In the genomic region with DNA sequence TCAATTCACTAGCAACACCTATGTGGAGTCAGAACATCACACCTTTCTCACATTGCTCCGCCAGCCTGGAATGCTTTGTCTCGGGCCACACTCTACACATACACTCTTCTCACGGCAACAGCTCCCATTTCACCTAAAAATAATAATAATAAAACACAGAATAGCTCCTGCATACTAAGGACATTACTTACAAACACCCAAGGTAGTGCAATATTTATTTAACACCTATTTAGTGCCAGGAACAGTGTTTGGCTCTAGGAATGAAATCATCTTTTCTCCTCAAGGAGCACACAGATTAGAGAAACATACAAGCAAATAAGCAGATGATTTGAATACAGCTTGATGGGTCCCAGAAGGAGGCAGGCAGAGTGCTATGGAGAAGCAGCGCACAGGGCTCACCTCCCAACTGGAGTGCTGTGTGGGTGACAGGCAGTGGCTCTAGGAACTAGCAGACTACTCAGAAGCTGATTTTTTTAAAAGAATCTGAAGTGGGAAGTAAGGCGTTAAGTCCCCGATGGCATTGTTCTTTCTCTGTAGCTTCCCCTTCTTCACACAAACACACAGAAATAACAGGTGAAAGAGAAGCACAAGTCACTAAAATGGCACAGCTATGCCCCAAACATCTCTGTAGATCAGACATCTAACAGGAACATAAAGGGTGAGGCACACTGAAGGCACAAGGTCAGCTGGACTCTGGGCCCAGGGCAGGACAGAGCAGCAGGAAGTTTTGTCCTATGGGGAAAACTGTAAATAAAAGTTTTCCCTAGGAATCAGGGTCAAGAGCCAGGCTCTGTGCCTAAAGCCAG, we compare ENCODE assay signal across 1 cellular context.
TF ChIP-seq lines count a peak whose summit lies in the region.

No MANE protein-coding gene starts in this region.

TF ChIP-seq in HepG2, 621 proteins besides CTCF, POLR2A, EP300 and RAD21 (continued from another document and continues in another):
- TF ChIP-seq, protein P1, sequence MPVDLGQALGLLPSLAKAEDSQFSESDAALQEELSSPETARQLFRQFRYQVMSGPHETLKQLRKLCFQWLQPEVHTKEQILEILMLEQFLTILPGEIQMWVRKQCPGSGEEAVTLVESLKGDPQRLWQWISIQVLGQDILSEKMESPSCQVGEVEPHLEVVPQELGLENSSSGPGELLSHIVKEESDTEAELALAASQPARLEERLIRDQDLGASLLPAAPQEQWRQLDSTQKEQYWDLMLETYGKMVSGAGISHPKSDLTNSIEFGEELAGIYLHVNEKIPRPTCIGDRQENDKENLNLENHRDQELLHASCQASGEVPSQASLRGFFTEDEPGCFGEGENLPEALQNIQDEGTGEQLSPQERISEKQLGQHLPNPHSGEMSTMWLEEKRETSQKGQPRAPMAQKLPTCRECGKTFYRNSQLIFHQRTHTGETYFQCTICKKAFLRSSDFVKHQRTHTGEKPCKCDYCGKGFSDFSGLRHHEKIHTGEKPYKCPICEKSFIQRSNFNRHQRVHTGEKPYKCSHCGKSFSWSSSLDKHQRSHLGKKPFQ (CRISPR knock-in tag; IDR thresholded peaks at IDR 0.05; ENCODE audit: insufficient replicate concordance) = no peak
- TF ChIP-seq DMAP1 (CRISPR knock-in tag; IDR thresholded peaks at IDR 0.05) = no peak
- no peak for TF ChIP-seq ZNF451 (CRISPR knock-in tag; IDR thresholded peaks at IDR 0.05)
- TF ChIP-seq ZMYM3 (CRISPR knock-in tag; IDR thresholded peaks at IDR 0.05) = peak; percentile 57
- peak; percentile 55 for TF ChIP-seq NR2F2 (IDR thresholded peaks at IDR 0.05; ENCODE audit: borderline replicate concordance, low read depth)
- TF ChIP-seq, protein P2, sequence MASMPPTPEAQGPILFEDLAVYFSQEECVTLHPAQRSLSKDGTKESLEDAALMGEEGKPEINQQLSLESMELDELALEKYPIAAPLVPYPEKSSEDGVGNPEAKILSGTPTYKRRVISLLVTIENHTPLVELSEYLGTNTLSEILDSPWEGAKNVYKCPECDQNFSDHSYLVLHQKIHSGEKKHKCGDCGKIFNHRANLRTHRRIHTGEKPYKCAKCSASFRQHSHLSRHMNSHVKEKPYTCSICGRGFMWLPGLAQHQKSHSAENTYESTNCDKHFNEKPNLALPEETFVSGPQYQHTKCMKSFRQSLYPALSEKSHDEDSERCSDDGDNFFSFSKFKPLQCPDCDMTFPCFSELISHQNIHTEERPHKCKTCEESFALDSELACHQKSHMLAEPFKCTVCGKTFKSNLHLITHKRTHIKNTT (CRISPR knock-in tag; IDR thresholded peaks at IDR 0.05) = no peak
- TF ChIP-seq, protein P3, sequence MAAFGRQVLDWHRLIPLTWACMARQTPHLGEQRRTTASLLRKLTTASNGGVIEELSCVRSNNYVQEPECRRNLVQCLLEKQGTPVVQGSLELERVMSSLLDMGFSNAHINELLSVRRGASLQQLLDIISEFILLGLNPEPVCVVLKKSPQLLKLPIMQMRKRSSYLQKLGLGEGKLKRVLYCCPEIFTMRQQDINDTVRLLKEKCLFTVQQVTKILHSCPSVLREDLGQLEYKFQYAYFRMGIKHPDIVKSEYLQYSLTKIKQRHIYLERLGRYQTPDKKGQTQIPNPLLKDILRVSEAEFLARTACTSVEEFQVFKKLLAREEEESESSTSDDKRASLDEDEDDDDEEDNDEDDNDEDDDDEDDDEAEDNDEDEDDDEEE (CRISPR knock-in tag; IDR thresholded peaks at IDR 0.05) = no peak
- TF ChIP-seq CEBPB (IDR thresholded peaks at IDR 0.05; ENCODE audit: borderline replicate concordance, low read depth, low read length) = no peak
- TF ChIP-seq, protein P4, sequence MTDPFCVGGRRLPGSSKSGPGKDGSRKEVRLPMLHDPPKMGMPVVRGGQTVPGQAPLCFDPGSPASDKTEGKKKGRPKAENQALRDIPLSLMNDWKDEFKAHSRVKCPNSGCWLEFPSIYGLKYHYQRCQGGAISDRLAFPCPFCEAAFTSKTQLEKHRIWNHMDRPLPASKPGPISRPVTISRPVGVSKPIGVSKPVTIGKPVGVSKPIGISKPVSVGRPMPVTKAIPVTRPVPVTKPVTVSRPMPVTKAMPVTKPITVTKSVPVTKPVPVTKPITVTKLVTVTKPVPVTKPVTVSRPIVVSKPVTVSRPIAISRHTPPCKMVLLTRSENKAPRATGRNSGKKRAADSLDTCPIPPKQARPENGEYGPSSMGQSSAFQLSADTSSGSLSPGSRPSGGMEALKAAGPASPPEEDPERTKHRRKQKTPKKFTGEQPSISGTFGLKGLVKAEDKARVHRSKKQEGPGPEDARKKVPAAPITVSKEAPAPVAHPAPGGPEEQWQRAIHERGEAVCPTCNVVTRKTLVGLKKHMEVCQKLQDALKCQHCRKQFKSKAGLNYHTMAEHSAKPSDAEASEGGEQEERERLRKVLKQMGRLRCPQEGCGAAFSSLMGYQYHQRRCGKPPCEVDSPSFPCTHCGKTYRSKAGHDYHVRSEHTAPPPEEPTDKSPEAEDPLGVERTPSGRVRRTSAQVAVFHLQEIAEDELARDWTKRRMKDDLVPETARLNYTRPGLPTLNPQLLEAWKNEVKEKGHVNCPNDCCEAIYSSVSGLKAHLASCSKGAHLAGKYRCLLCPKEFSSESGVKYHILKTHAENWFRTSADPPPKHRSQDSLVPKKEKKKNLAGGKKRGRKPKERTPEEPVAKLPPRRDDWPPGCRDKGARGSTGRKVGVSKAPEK (CRISPR knock-in tag; IDR thresholded peaks at IDR 0.05; ENCODE audit: borderline replicate concordance) = no peak
- TF ChIP-seq MED13 (CRISPR knock-in tag; IDR thresholded peaks at IDR 0.05) = no peak
- TF ChIP-seq ZBTB3 (CRISPR knock-in tag; IDR thresholded peaks at IDR 0.05; ENCODE audit: borderline replicate concordance, low read depth) = no peak
- no peak for TF ChIP-seq NFYC (CRISPR knock-in tag; IDR thresholded peaks at IDR 0.05)
- no peak for TF ChIP-seq JDP2 (CRISPR knock-in tag; IDR thresholded peaks at IDR 0.05; ENCODE audit: borderline replicate concordance)
- TF ChIP-seq ZNF878 (CRISPR knock-in tag; IDR thresholded peaks at IDR 0.05) = no peak
- TF ChIP-seq, protein P5, sequence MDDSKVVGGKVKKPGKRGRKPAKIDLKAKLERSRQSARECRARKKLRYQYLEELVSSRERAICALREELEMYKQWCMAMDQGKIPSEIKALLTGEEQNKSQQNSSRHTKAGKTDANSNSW (CRISPR knock-in tag; IDR thresholded peaks at IDR 0.05; ENCODE audit: borderline replicate concordance) = no peak
- TF ChIP-seq, protein P6, sequence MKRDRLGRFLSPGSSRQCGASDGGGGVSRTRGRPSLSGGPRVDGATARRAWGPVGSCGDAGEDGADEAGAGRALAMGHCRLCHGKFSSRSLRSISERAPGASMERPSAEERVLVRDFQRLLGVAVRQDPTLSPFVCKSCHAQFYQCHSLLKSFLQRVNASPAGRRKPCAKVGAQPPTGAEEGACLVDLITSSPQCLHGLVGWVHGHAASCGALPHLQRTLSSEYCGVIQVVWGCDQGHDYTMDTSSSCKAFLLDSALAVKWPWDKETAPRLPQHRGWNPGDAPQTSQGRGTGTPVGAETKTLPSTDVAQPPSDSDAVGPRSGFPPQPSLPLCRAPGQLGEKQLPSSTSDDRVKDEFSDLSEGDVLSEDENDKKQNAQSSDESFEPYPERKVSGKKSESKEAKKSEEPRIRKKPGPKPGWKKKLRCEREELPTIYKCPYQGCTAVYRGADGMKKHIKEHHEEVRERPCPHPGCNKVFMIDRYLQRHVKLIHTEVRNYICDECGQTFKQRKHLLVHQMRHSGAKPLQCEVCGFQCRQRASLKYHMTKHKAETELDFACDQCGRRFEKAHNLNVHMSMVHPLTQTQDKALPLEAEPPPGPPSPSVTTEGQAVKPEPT (CRISPR knock-in tag; IDR thresholded peaks at IDR 0.05; ENCODE audit: low read depth) = no peak
- no peak for TF ChIP-seq ZNF841 (CRISPR knock-in tag; IDR thresholded peaks at IDR 0.05; ENCODE audit: borderline replicate concordance)
- TF ChIP-seq ZNF292 (CRISPR knock-in tag; IDR thresholded peaks at IDR 0.05; ENCODE audit: borderline replicate concordance, low read depth) = no peak
- TF ChIP-seq, protein P7, sequence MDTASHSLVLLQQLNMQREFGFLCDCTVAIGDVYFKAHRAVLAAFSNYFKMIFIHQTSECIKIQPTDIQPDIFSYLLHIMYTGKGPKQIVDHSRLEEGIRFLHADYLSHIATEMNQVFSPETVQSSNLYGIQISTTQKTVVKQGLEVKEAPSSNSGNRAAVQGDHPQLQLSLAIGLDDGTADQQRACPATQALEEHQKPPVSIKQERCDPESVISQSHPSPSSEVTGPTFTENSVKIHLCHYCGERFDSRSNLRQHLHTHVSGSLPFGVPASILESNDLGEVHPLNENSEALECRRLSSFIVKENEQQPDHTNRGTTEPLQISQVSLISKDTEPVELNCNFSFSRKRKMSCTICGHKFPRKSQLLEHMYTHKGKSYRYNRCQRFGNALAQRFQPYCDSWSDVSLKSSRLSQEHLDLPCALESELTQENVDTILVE (CRISPR knock-in tag; IDR thresholded peaks at IDR 0.05) = 0 out of 2 replicates have a peak, but pooled peaks have one; percentile 31
- TF ChIP-seq, protein P8, sequence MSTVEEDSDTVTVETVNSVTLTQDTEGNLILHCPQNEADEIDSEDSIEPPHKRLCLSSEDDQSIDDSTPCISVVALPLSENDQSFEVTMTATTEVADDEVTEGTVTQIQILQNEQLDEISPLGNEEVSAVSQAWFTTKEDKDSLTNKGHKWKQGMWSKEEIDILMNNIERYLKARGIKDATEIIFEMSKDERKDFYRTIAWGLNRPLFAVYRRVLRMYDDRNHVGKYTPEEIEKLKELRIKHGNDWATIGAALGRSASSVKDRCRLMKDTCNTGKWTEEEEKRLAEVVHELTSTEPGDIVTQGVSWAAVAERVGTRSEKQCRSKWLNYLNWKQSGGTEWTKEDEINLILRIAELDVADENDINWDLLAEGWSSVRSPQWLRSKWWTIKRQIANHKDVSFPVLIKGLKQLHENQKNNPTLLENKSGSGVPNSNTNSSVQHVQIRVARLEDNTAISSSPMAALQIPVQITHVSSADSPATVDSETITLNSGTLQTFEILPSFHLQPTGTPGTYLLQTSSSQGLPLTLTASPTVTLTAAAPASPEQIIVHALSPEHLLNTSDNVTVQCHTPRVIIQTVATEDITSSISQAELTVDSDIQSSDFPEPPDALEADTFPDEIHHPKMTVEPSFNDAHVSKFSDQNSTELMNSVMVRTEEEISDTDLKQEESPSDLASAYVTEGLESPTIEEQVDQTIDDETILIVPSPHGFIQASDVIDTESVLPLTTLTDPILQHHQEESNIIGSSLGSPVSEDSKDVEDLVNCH (CRISPR knock-in tag; IDR thresholded peaks at IDR 0.05) = no peak
- TF ChIP-seq, protein P9, sequence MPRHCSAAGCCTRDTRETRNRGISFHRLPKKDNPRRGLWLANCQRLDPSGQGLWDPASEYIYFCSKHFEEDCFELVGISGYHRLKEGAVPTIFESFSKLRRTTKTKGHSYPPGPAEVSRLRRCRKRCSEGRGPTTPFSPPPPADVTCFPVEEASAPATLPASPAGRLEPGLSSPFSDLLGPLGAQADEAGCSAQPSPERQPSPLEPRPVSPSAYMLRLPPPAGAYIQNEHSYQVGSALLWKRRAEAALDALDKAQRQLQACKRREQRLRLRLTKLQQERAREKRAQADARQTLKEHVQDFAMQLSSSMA (CRISPR knock-in tag; IDR thresholded peaks at IDR 0.05) = no peak
- TF ChIP-seq ZNF883 (CRISPR knock-in tag; IDR thresholded peaks at IDR 0.05; ENCODE audit: not compliant biosample characterization) = no peak
- TF ChIP-seq CBX1 (IDR thresholded peaks at IDR 0.05; ENCODE audit: low read depth) = no peak
- TF ChIP-seq, protein P10, sequence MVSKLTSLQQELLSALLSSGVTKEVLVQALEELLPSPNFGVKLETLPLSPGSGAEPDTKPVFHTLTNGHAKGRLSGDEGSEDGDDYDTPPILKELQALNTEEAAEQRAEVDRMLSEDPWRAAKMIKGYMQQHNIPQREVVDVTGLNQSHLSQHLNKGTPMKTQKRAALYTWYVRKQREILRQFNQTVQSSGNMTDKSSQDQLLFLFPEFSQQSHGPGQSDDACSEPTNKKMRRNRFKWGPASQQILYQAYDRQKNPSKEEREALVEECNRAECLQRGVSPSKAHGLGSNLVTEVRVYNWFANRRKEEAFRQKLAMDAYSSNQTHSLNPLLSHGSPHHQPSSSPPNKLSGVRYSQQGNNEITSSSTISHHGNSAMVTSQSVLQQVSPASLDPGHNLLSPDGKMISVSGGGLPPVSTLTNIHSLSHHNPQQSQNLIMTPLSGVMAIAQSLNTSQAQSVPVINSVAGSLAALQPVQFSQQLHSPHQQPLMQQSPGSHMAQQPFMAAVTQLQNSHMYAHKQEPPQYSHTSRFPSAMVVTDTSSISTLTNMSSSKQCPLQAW (CRISPR knock-in tag; IDR thresholded peaks at IDR 0.05) = peak; percentile 73
- no peak for TF ChIP-seq HHEX (CRISPR knock-in tag; IDR thresholded peaks at IDR 0.05)
- TF ChIP-seq REPIN1 (CRISPR knock-in tag; IDR thresholded peaks at IDR 0.05; ENCODE audit: borderline replicate concordance, low read depth) = no peak
- TF ChIP-seq, protein P11, sequence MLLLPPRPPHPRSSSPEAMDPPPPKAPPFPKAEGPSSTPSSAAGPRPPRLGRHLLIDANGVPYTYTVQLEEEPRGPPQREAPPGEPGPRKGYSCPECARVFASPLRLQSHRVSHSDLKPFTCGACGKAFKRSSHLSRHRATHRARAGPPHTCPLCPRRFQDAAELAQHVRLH (CRISPR knock-in tag; IDR thresholded peaks at IDR 0.05; ENCODE audit: borderline replicate concordance, low read depth) = no peak
- no peak for TF ChIP-seq RCOR2 (CRISPR knock-in tag; IDR thresholded peaks at IDR 0.05)
- no peak for TF ChIP-seq ZNF264 (CRISPR knock-in tag; IDR thresholded peaks at IDR 0.05)
- no peak for TF ChIP-seq ZZZ3 (CRISPR knock-in tag; IDR thresholded peaks at IDR 0.05; ENCODE audit: borderline replicate concordance)
- TF ChIP-seq RNF2 (conservative IDR thresholded peaks at IDR 0.05; ENCODE audit: low read depth) = no peak
- TF ChIP-seq MATR3 (CRISPR knock-in tag; IDR thresholded peaks at IDR 0.05) = no peak
- TF ChIP-seq KMT2B (CRISPR knock-in tag; IDR thresholded peaks at IDR 0.05) = no peak
- TF ChIP-seq ZNF83 (CRISPR knock-in tag; IDR thresholded peaks at IDR 0.05; ENCODE audit: borderline replicate concordance) = no peak
- TF ChIP-seq, protein P12, sequence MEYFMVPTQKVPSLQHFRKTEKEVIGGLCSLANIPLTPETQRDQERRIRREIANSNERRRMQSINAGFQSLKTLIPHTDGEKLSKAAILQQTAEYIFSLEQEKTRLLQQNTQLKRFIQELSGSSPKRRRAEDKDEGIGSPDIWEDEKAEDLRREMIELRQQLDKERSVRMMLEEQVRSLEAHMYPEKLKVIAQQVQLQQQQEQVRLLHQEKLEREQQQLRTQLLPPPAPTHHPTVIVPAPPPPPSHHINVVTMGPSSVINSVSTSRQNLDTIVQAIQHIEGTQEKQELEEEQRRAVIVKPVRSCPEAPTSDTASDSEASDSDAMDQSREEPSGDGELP (IDR thresholded peaks at IDR 0.05; ENCODE audit: borderline replicate concordance, low read depth) = peak; percentile 79; the same call in 1 of the 2 replicates
- TF ChIP-seq ZFP36 (IDR thresholded peaks at IDR 0.05; ENCODE audit: borderline replicate concordance, low read depth, low read length, partially characterized antibody) = no peak
- no peak for TF ChIP-seq DNMT3B (CRISPR knock-in tag; conservative IDR thresholded peaks at IDR 0.05)
